In genomic region chr22:24466831-24467249, GRCh38 we compare ENCODE assay signal across 8 cellular contexts. TPM values are rescaled to one million over a fixed set of nuclear protein-coding genes. Genes with fewer than 3 reads are reported as not detected.
DNase-seq lines count a peak whose midpoint lies in the region; ATAC-seq, FAIRE-seq and TF ChIP-seq lines count a peak whose summit lies in the region.

No MANE protein-coding gene starts in this region.

- intact Hi-C loops in activated T-helper 1 cell treated with anti-CD3 and anti-CD28 coated beads, Interleukin-12 subunit alpha, Interleukin-12 subunit beta, Interleukin-2, Interleukin-4 antibody, amounts not matched to agents 30 ng/mL and 10 ng/mL and 1 ng/mL, durations not matched to agents 14 hours and 24 hours and 36 hours (cut with micrococcal nuclease) = loop anchor here (5.0 kb wide), 1 partner anchor 40 kb away; the partner anchor contains the start of gene ADORA2A

- no peak for ATAC-seq in activated T-cell treated with anti-CD3 and anti-CD28 coated beads, Interleukin-2, amount 50 U/mL, for 4 hours
- no peak for ATAC-seq in HG03108 (IDR thresholded peaks at IDR 0.05; ENCODE audit: unreplicated experiment)

- no peaks in the 10 kb centered on the region for H3K9me3 Mint-ChIP-seq in activated T-helper 1 cell treated with anti-CD3 and anti-CD28 coated beads, Interleukin-12 subunit alpha, Interleukin-12 subunit beta, Interleukin-2, Interleukin-4 antibody, amounts not matched to agents 30 ng/mL and 10 ng/mL and 1 ng/mL, durations not matched to agents 14 hours and 24 hours and 36 hours
- H3K9me3 Mint-ChIP-seq in activated T-cell treated with anti-CD3 and anti-CD28 coated beads, Interleukin-2, amount 50 U/mL, for 4 hours = no peaks in the 10 kb centered on the region

- peaks cover 2% of the 10 kb centered on the region for H3K27me3 Mint-ChIP-seq in activated T-helper 1 cell treated with anti-CD3 and anti-CD28 coated beads, Interleukin-12 subunit alpha, Interleukin-12 subunit beta, Interleukin-2, Interleukin-4 antibody, amounts not matched to agents 30 ng/mL and 10 ng/mL and 1 ng/mL, durations not matched to agents 14 hours and 24 hours and 36 hours (ENCODE audit: insufficient read depth)
- H3K27me3 Mint-ChIP-seq in activated T-cell treated with anti-CD3 and anti-CD28 coated beads, Interleukin-2, amount 50 U/mL, for 4 hours (ENCODE audit: low read depth) = no peaks in the 10 kb centered on the region

- H3K27ac Mint-ChIP-seq in activated T-helper 1 cell treated with anti-CD3 and anti-CD28 coated beads, Interleukin-12 subunit alpha, Interleukin-12 subunit beta, Interleukin-2, Interleukin-4 antibody, amounts not matched to agents 30 ng/mL and 10 ng/mL and 1 ng/mL, durations not matched to agents 14 hours and 24 hours and 36 hours = no peak overlapping the region

- TF ChIP-seq CTCF in foreskin fibroblast (IDR thresholded peaks at IDR 0.05; ENCODE audit: low read depth, low read length) = no peak

- H3K4me1 Mint-ChIP-seq in activated T-helper 1 cell treated with anti-CD3 and anti-CD28 coated beads, Interleukin-12 subunit alpha, Interleukin-12 subunit beta, Interleukin-2, Interleukin-4 antibody, amounts not matched to agents 30 ng/mL and 10 ng/mL and 1 ng/mL, durations not matched to agents 14 hours and 24 hours and 36 hours (ENCODE audit: low read depth) = peaks cover 6% of the 10 kb centered on the region
- peaks cover 1% of the 10 kb centered on the region for H3K4me1 Mint-ChIP-seq in activated T-cell treated with anti-CD3 and anti-CD28 coated beads, Interleukin-2, amount 50 U/mL, for 4 hours (ENCODE audit: low read depth)

- no peaks in the 10 kb centered on the region for H3K36me3 Mint-ChIP-seq in activated T-helper 1 cell treated with anti-CD3 and anti-CD28 coated beads, Interleukin-12 subunit alpha, Interleukin-12 subunit beta, Interleukin-2, Interleukin-4 antibody, amounts not matched to agents 30 ng/mL and 10 ng/mL and 1 ng/mL, durations not matched to agents 14 hours and 24 hours and 36 hours (ENCODE audit: low read depth)
- H3K36me3 Mint-ChIP-seq in activated T-cell treated with anti-CD3 and anti-CD28 coated beads, Interleukin-2, amount 50 U/mL, for 4 hours (ENCODE audit: insufficient read depth) = no peaks in the 10 kb centered on the region

- FAIRE-seq in RCC 7860 (lab: Jason Lieb, UNC) = peak; percentile 71

- DNase-seq in GM04504 (ENCODE audit: low read depth) = peak; percentile 27
- DNase-seq in RCC 7860 (ENCODE audit: low spot score) = peak; percentile 63
- DNase-seq in foreskin fibroblast = peak; percentile 56 to 68
- DNase-seq in pulmonary artery endothelial cell (ENCODE audit: low read depth, low spot score) = peak; percentile 69
- DNase-seq in activated T-helper 1 cell treated with anti-CD3 and anti-CD28 coated beads, Interleukin-12 subunit alpha, Interleukin-12 subunit beta, Interleukin-2, Interleukin-4 antibody, amounts not matched to agents 30 ng/mL and 10 ng/mL and 1 ng/mL, durations not matched to agents 14 hours and 24 hours and 36 hours (ENCODE audit: low spot score) = no peak
- DNase-seq in activated T-cell treated with anti-CD3 and anti-CD28 coated beads, Interleukin-2, amount 50 U/mL, for 4 hours = no peak
- no peak for DNase-seq in stimulated activated CD8-positive, alpha-beta memory T cell treated with anti-CD3 and anti-CD28 coated beads, Interleukin-4, amount 100 ng/mL, for 48 hours

- no peak overlapping the region for H3K4me3 Mint-ChIP-seq in activated T-helper 1 cell treated with anti-CD3 and anti-CD28 coated beads, Interleukin-12 subunit alpha, Interleukin-12 subunit beta, Interleukin-2, Interleukin-4 antibody, amounts not matched to agents 30 ng/mL and 10 ng/mL and 1 ng/mL, durations not matched to agents 14 hours and 24 hours and 36 hours
- H3K4me3 Mint-ChIP-seq in activated T-cell treated with anti-CD3 and anti-CD28 coated beads, Interleukin-2, amount 50 U/mL, for 4 hours = no peak overlapping the region

- H3K4me3 ChIP-seq in foreskin fibroblast (ENCODE audit: low read depth in 1 of 2, low read length in 2 of 2) = no peak overlapping the region

RNA-seq across cellular contexts. Expression of gene UPB1, which starts 28.3 kb away (rescaled TPM):
- total RNA-seq in pulmonary artery endothelial cell = 0.32 and 0.40 TPM in 2 replicates
- total RNA-seq in activated T-helper 1 cell treated with anti-CD3 and anti-CD28 coated beads, Interleukin-12 subunit alpha, Interleukin-12 subunit beta, Interleukin-2, Interleukin-4 antibody, amounts not matched to agents 30 ng/mL and 10 ng/mL and 1 ng/mL, durations not matched to agents 14 hours and 24 hours and 36 hours = 0.21 and 0.27 TPM in 2 replicates
- total RNA-seq in activated T-cell treated with anti-CD3 and anti-CD28 coated beads, Interleukin-2, amount 50 U/mL, for 4 hours = under 1 TPM; 0.16 to 0.23 (median 0.16) TPM

RNA-seq across cellular contexts. Expression of gene ADORA2A, which starts 39.4 kb away (rescaled TPM):
- total RNA-seq in pulmonary artery endothelial cell = 35.5 and 113 TPM in 2 replicates
- total RNA-seq in activated T-helper 1 cell treated with anti-CD3 and anti-CD28 coated beads, Interleukin-12 subunit alpha, Interleukin-12 subunit beta, Interleukin-2, Interleukin-4 antibody, amounts not matched to agents 30 ng/mL and 10 ng/mL and 1 ng/mL, durations not matched to agents 14 hours and 24 hours and 36 hours = 27.3 and 27.7 TPM in 2 replicates
- 10 to 100 TPM; 44.6 to 57.1 (median 51.1) TPM for total RNA-seq in activated T-cell treated with anti-CD3 and anti-CD28 coated beads, Interleukin-2, amount 50 U/mL, for 4 hours

Comparison
In these comparisons a context has a peak if more than half of its experiments do, and no peak if none do; other contexts are left out.
1. DNase-seq: peak in GM04504 (single experiment), RCC 7860 (single experiment), foreskin fibroblast (2 of 2) and pulmonary artery endothelial cell (single experiment); none in activated T-helper 1 cell treated with anti-CD3 and anti-CD28 coated beads, Interleukin-12 subunit alpha, Interleukin-12 subunit beta, Interleukin-2, Interleukin-4 antibody, amounts not matched to agents 30 ng/mL and 10 ng/mL and 1 ng/mL, durations not matched to agents 14 hours and 24 hours and 36 hours (single experiment), activated T-cell treated with anti-CD3 and anti-CD28 coated beads, Interleukin-2, amount 50 U/mL, for 4 hours (single experiment) and stimulated activated CD8-positive, alpha-beta memory T cell treated with anti-CD3 and anti-CD28 coated beads, Interleukin-4, amount 100 ng/mL, for 48 hours (single experiment).